ENCODE assay signal across 35 cellular contexts in the genomic region with DNA sequence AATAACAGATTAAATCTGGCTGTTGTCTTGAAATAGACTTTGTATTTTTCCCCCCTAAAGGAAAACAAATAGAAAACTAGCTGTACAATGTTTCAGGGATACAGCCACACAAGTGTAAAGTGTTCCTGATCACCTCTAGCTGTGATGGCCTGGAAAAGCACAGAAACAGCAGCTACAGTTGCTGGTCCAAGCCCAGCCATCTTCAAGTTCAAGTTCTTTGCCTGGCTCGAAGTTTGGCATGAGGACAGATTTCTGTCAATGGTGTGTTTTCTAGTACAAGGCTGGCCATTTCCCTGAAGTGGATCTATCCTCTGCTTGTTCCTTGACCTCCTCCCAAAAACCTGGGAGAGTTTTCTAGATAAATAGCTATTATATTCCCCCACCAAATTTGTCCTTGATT.
"Had no signal": no experiment of that assay in that cellular context is flagged by ENCODE, and none has a peak within 500 bp of the region (broad histone marks: within the 10 kb centered on the region; RNA-seq: fewer than 3 reads in every experiment).

No MANE protein-coding gene starts in this region.

- ATAC-seq: activated CD8-positive, alpha-beta memory T cell treated with anti-CD3 and anti-CD28 coated beads, Interleukin-2, amount 10 ng/mL, durations not matched to agents 7 days and 5 days; activated CD8-positive, alpha-beta T cell treated with anti-CD3 and anti-CD28 coated beads, Interleukin-2, amount 10 ng/mL, durations not matched to agents 7 days and 5 days; activated naive CD8-positive, alpha-beta T cell treated with anti-CD3 and anti-CD28 coated beads, Interleukin-2, amount 50 U/mL, for 24 hours had no signal

- H3K4me3 ChIP-seq: ascending aorta, cardiac muscle cell had no signal

- H3K9me3 Mint-ChIP-seq: activated B cell treated with CpG ODN at 0.5 μM for 24 hours; activated CD4-positive, alpha-beta memory T cell treated with anti-CD3 and anti-CD28 coated beads, Interleukin-2, amount 10 ng/mL, durations not matched to agents 7 days and 5 days; activated CD4-positive, alpha-beta T cell treated with anti-CD3 and anti-CD28 coated beads, Interleukin-2, amount 10 ng/mL, durations not matched to agents 24 days and 14 days; activated naive CD4-positive, alpha-beta T cell treated with anti-CD3 and anti-CD28 coated beads, Interleukin-2, amount 10 ng/mL, durations not matched to agents 7 days and 5 days; activated naive CD4-positive, alpha-beta T cell treated with anti-CD3 and anti-CD28 coated beads, Interleukin-2, amount 50 U/mL, for 24 hours; activated naive CD8-positive, alpha-beta T cell treated with anti-CD3 and anti-CD28 coated beads, Interleukin-2, amount 10 ng/mL, durations not matched to agents 7 days and 5 days; activated naive CD8-positive, alpha-beta T cell treated with anti-CD3 and anti-CD28 coated beads, Interleukin-2, amount 50 U/mL, for 24 hours; activated T-cell treated with anti-CD3 and anti-CD28 coated beads, Interleukin-2, amount 50 U/mL, for 24 hours; activated T-helper 2 cell treated with anti-CD3 and anti-CD28 coated beads, Interferon-gamma antibody, Interleukin-2, Interleukin-4, amounts not matched to agents 10 μg/mL and 5 μg/mL and 100 μg/mL, durations not matched to agents 14 hours and 24 hours and 36 hours; brain; T-helper 1 cell treated with Interleukin-12 subunit alpha and Interleukin-12 subunit beta and Interleukin-4 antibody, amounts not matched to agents 30 μg/mL and 1 μg/mL, for 36 hours; T-helper 2 cell treated with Interferon-gamma antibody and Interleukin-4, amounts not matched to agents 5 μg/mL and 100 μg/mL, for 36 hours had no signal

- H3K4me1 Mint-ChIP-seq: activated B cell treated with CpG ODN at 0.5 μM for 24 hours; activated CD4-positive, alpha-beta memory T cell treated with anti-CD3 and anti-CD28 coated beads, Interleukin-2, amount 10 ng/mL, durations not matched to agents 7 days and 5 days; activated CD4-positive, alpha-beta T cell treated with anti-CD3 and anti-CD28 coated beads, Interleukin-2, amount 10 ng/mL, durations not matched to agents 24 days and 14 days; activated CD8-positive, alpha-beta memory T cell treated with anti-CD3 and anti-CD28 coated beads, Interleukin-2, amount 10 ng/mL, durations not matched to agents 7 days and 5 days; activated naive CD4-positive, alpha-beta T cell treated with anti-CD3 and anti-CD28 coated beads, Interleukin-2, amount 10 ng/mL, durations not matched to agents 7 days and 5 days; activated naive CD4-positive, alpha-beta T cell treated with anti-CD3 and anti-CD28 coated beads, Interleukin-2, amount 50 U/mL, for 24 hours; activated naive CD8-positive, alpha-beta T cell treated with anti-CD3 and anti-CD28 coated beads, Interleukin-2, amount 10 ng/mL, durations not matched to agents 7 days and 5 days; activated naive CD8-positive, alpha-beta T cell treated with anti-CD3 and anti-CD28 coated beads, Interleukin-2, amount 50 U/mL, for 24 hours; brain had no signal

- H3K27ac Mint-ChIP-seq: activated B cell treated with CpG ODN at 0.5 μM for 24 hours; activated CD4-positive, alpha-beta memory T cell treated with anti-CD3 and anti-CD28 coated beads, Interleukin-2, amount 10 ng/mL, durations not matched to agents 7 days and 5 days; activated CD4-positive, alpha-beta T cell treated with anti-CD3 and anti-CD28 coated beads, Interleukin-2, amount 10 ng/mL, durations not matched to agents 24 days and 14 days; activated CD8-positive, alpha-beta memory T cell treated with anti-CD3 and anti-CD28 coated beads, Interleukin-2, amount 10 ng/mL, durations not matched to agents 7 days and 5 days; activated CD8-positive, alpha-beta T cell treated with anti-CD3 and anti-CD28 coated beads, Interleukin-2, amount 10 ng/mL, durations not matched to agents 7 days and 5 days; activated naive CD4-positive, alpha-beta T cell treated with anti-CD3 and anti-CD28 coated beads, Interleukin-2, amount 10 ng/mL, durations not matched to agents 7 days and 5 days; activated naive CD4-positive, alpha-beta T cell treated with anti-CD3 and anti-CD28 coated beads, Interleukin-2, amount 50 U/mL, for 24 hours; activated naive CD8-positive, alpha-beta T cell; activated naive CD8-positive, alpha-beta T cell treated with anti-CD3 and anti-CD28 coated beads, Interleukin-2, amount 10 ng/mL, durations not matched to agents 7 days and 5 days; activated naive CD8-positive, alpha-beta T cell treated with anti-CD3 and anti-CD28 coated beads, Interleukin-2, amount 50 U/mL, for 24 hours; activated T-cell treated with anti-CD3 and anti-CD28 coated beads, Interleukin-2, amount 50 U/mL, for 24 hours; activated T-helper 2 cell treated with anti-CD3 and anti-CD28 coated beads, Interferon-gamma antibody, Interleukin-2, Interleukin-4, amounts not matched to agents 10 μg/mL and 5 μg/mL and 100 μg/mL, durations not matched to agents 14 hours and 24 hours and 36 hours; brain; T-helper 1 cell treated with Interleukin-12 subunit alpha and Interleukin-12 subunit beta and Interleukin-4 antibody, amounts not matched to agents 30 μg/mL and 1 μg/mL, for 36 hours; T-helper 2 cell treated with Interferon-gamma antibody and Interleukin-4, amounts not matched to agents 5 μg/mL and 100 μg/mL, for 36 hours had no signal

- DNase-seq: activated B cell treated with CpG ODN at 0.5 μM for 24 hours; activated CD4-positive, alpha-beta memory T cell treated with anti-CD3 and anti-CD28 coated beads, Interleukin-2, amount 10 ng/mL, durations not matched to agents 7 days and 5 days; activated CD4-positive, alpha-beta T cell treated with anti-CD3 and anti-CD28 coated beads for 4 hours; activated CD4-positive, alpha-beta T cell treated with anti-CD3 and anti-CD28 coated beads, Interleukin-2, amount 10 ng/mL, durations not matched to agents 24 days and 14 days; activated CD4-positive, alpha-beta T cell treated with anti-CD3 and anti-CD28 coated beads, Interleukin-2, amount 50 U/mL, for 48 hours; activated CD4-positive, CD25-positive, alpha-beta regulatory T cell treated with anti-CD3 and anti-CD28 coated beads, Interleukin-2, amount 50 U/mL, for 72 hours; activated CD8-positive, alpha-beta memory T cell treated with anti-CD3 and anti-CD28 coated beads for 24 hours; activated CD8-positive, alpha-beta memory T cell treated with anti-CD3 and anti-CD28 coated beads, Interleukin-2, amount 10 ng/mL, durations not matched to agents 7 days and 5 days; activated CD8-positive, alpha-beta memory T cell treated with anti-CD3 and anti-CD28 coated beads, Interleukin-2, amount 50 U/mL, for 48 hours; activated CD8-positive, alpha-beta T cell treated with anti-CD3 and anti-CD28 coated beads, Interleukin-2, amount 10 ng/mL, durations not matched to agents 7 days and 5 days; activated effector memory CD4-positive, alpha-beta T cell treated with Interleukin-2 at 50 U/mL for 16 hours; activated gamma-delta T cell; activated naive CD4-positive, alpha-beta T cell treated with anti-CD3 and anti-CD28 coated beads, Interleukin-2, amount 10 ng/mL, durations not matched to agents 7 days and 5 days; activated naive CD4-positive, alpha-beta T cell treated with Interleukin-2 at 50 U/mL for 16 hours; activated naive CD8-positive, alpha-beta T cell treated with anti-CD3 and anti-CD28 coated beads, Interleukin-2, amount 10 ng/mL, durations not matched to agents 7 days and 5 days; activated naive CD8-positive, alpha-beta T cell treated with anti-CD3 and anti-CD28 coated beads, Interleukin-2, amount 50 U/mL, for 24 hours; activated T-cell treated with anti-CD3 and anti-CD28 coated beads, Interleukin-2, amount 50 U/mL, for 24 hours; activated T-cell treated with anti-CD3 and anti-CD28 coated beads, Interleukin-2, amount 50 U/mL, for 48 hours; amygdala; anterior cingulate cortex; central memory CD4-positive, alpha-beta T cell; T-helper 1 cell; T-helper 2 cell; T-helper 9 cell had no signal

- H3K27me3 Mint-ChIP-seq: activated CD4-positive, alpha-beta T cell treated with anti-CD3 and anti-CD28 coated beads, Interleukin-2, amount 10 ng/mL, durations not matched to agents 24 days and 14 days; brain had no signal

- H3K36me3 Mint-ChIP-seq: activated CD8-positive, alpha-beta memory T cell treated with anti-CD3 and anti-CD28 coated beads, Interleukin-2, amount 10 ng/mL, durations not matched to agents 7 days and 5 days; activated naive CD4-positive, alpha-beta T cell treated with anti-CD3 and anti-CD28 coated beads, Interleukin-2, amount 10 ng/mL, durations not matched to agents 7 days and 5 days; activated naive CD4-positive, alpha-beta T cell treated with anti-CD3 and anti-CD28 coated beads, Interleukin-2, amount 50 U/mL, for 24 hours; activated naive CD8-positive, alpha-beta T cell; activated naive CD8-positive, alpha-beta T cell treated with anti-CD3 and anti-CD28 coated beads, Interleukin-2, amount 10 ng/mL, durations not matched to agents 7 days and 5 days; brain had no signal

- H3K36me3 ChIP-seq: ascending aorta, cardiac muscle cell had no signal

- FAIRE-seq: bronchial epithelial cell, TTC549 had no signal

- H3K4me1 ChIP-seq: ascending aorta had no signal

- H3K27ac ChIP-seq: ascending aorta, VCaP had no signal

- H3K4me3 Mint-ChIP-seq: activated B cell treated with CpG ODN at 0.5 μM for 24 hours; activated CD4-positive, alpha-beta memory T cell treated with anti-CD3 and anti-CD28 coated beads, Interleukin-2, amount 10 ng/mL, durations not matched to agents 7 days and 5 days; activated CD4-positive, alpha-beta T cell treated with anti-CD3 and anti-CD28 coated beads, Interleukin-2, amount 10 ng/mL, durations not matched to agents 24 days and 14 days; activated CD8-positive, alpha-beta memory T cell treated with anti-CD3 and anti-CD28 coated beads, Interleukin-2, amount 10 ng/mL, durations not matched to agents 7 days and 5 days; activated CD8-positive, alpha-beta T cell treated with anti-CD3 and anti-CD28 coated beads, Interleukin-2, amount 10 ng/mL, durations not matched to agents 7 days and 5 days; activated naive CD4-positive, alpha-beta T cell treated with anti-CD3 and anti-CD28 coated beads, Interleukin-2, amount 10 ng/mL, durations not matched to agents 7 days and 5 days; activated naive CD4-positive, alpha-beta T cell treated with anti-CD3 and anti-CD28 coated beads, Interleukin-2, amount 50 U/mL, for 24 hours; activated naive CD8-positive, alpha-beta T cell; activated naive CD8-positive, alpha-beta T cell treated with anti-CD3 and anti-CD28 coated beads, Interleukin-2, amount 10 ng/mL, durations not matched to agents 7 days and 5 days; activated naive CD8-positive, alpha-beta T cell treated with anti-CD3 and anti-CD28 coated beads, Interleukin-2, amount 50 U/mL, for 24 hours; activated T-cell treated with anti-CD3 and anti-CD28 coated beads, Interleukin-2, amount 50 U/mL, for 24 hours; brain; T-helper 1 cell treated with Interleukin-12 subunit alpha and Interleukin-12 subunit beta and Interleukin-4 antibody, amounts not matched to agents 30 μg/mL and 1 μg/mL, for 36 hours; T-helper 2 cell treated with Interferon-gamma antibody and Interleukin-4, amounts not matched to agents 5 μg/mL and 100 μg/mL, for 36 hours had no signal

- H3K27me3 ChIP-seq: ascending aorta, cardiac muscle cell had no signal

- H3K9me3 ChIP-seq: ascending aorta had no signal
